8 cellular contexts compared by ENCODE assay signal in the genomic region with DNA sequence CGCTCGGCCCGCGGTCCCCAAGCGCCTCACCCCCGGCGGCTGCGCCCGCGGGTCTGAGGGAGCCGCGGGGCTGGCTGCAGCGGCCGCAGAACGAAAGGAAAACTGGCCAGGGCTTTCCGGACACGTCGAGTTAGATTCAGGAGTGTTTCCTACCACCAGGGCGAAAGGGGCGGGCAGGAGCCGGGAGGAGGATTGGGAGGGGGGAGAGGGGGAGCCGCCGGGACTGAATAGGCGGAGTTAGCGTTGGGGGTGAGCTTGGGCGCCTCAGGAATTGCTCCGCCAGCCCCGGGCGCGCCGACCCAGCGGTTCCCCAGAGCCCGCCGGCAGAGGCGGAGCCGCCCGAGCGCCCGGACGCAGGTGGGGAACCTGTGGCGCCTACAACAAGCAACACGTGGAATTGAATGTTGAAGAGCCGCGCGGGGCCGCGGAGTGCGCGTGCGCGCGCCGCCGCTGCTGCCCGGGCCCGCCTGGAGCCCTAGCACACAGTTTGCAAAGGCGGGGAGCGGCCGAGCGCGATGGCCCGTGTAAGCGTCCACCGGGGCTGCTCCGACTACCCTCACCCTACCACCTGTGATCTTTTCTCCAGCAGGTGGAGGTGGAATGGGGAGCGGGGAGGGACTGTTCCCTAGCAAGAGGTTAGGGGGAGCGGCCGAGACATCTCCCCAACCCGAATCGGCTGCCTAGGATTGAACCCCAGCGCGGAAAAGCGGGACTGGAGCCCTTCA. TPM values are rescaled to one million over a fixed set of nuclear protein-coding genes. Genes with fewer than 3 reads are reported as not detected.
DNase-seq lines count a peak whose midpoint lies in the region; ATAC-seq and TF ChIP-seq lines count a peak whose summit lies in the region.

A gene (minus strand): TSS at position 104 of the 725 bp plus-strand sequence. CDS start 123 bp downstream, outside the sequence.

- H3K36me3 ChIP-seq in neural progenitor cell = no peaks in the 10 kb centered on the region

- peak within 1 kb of the TSS; percentile 92 for H2AFZ ChIP-seq in neural progenitor cell (replicated peaks)

- H3K9me3 Mint-ChIP-seq in activated naive CD8-positive, alpha-beta T cell treated with anti-CD3 and anti-CD28 coated beads, Interleukin-2, amount 10 ng/mL, durations not matched to agents 7 days and 5 days = no peaks in the 10 kb centered on the region
- H3K9me3 Mint-ChIP-seq in neural progenitor cell = no peaks in the 10 kb centered on the region

- peak; percentile 70 for DNase-seq in AG10803 (ENCODE audit: low read depth)
- peak; percentile 38 for DNase-seq in NCI-H2171 (lab: John Stamatoyannopoulos, UW)
- peak; percentile 47 for DNase-seq in activated naive CD8-positive, alpha-beta T cell treated with anti-CD3 and anti-CD28 coated beads, Interleukin-2, amount 10 ng/mL, durations not matched to agents 7 days and 5 days
- DNase-seq in glomerular endothelial cell (ENCODE audit: extremely low read depth, low read depth, low spot score) = peak; percentile 36
- peak; percentile 92 for DNase-seq in neural progenitor cell (ENCODE audit: low spot score)
- no peak for DNase-seq in NOMO-1 treated with dmso at 0.1 percent for 144 hours (lab: John Stamatoyannopoulos, UW; ENCODE audit: unreplicated experiment)

- H3K4me1 ChIP-seq in neural progenitor cell = peaks cover 28% of the 10 kb centered on the region

- peaks cover 23% of the 10 kb centered on the region for H3F3A ChIP-seq in neural progenitor cell (ENCODE audit: low read depth)

- POLR2A ChIA-PET in activated naive CD8-positive, alpha-beta T cell treated with anti-CD3 and anti-CD28 coated beads, Interleukin-2, amount 10 ng/mL, durations not matched to agents 7 days and 5 days (lab: Charles Lee) = no interaction called here

- no peaks in the 10 kb centered on the region for H3K36me3 Mint-ChIP-seq in activated naive CD8-positive, alpha-beta T cell treated with anti-CD3 and anti-CD28 coated beads, Interleukin-2, amount 10 ng/mL, durations not matched to agents 7 days and 5 days
- H3K36me3 Mint-ChIP-seq in neural progenitor cell = no peaks in the 10 kb centered on the region

- no peak within 1 kb of the TSS for H3K27ac Mint-ChIP-seq in activated naive CD8-positive, alpha-beta T cell treated with anti-CD3 and anti-CD28 coated beads, Interleukin-2, amount 10 ng/mL, durations not matched to agents 7 days and 5 days
- H3K27ac Mint-ChIP-seq in neural progenitor cell = no peak within 1 kb of the TSS

- peak within 1 kb of the TSS; percentile 92 for H3K4me2 ChIP-seq in neural progenitor cell

- no peaks in the 10 kb centered on the region for H3K79me2 ChIP-seq in neural progenitor cell (ENCODE audit: low read depth)

- H3K4me1 Mint-ChIP-seq in activated naive CD8-positive, alpha-beta T cell treated with anti-CD3 and anti-CD28 coated beads, Interleukin-2, amount 10 ng/mL, durations not matched to agents 7 days and 5 days = peaks cover 2% of the 10 kb centered on the region
- peaks cover 33% of the 10 kb centered on the region for H3K4me1 Mint-ChIP-seq in neural progenitor cell

- peak; percentile 79 for ATAC-seq in GM18907 (IDR thresholded peaks at IDR 0.05; ENCODE audit: unreplicated experiment)
- ATAC-seq in HG03064 (IDR thresholded peaks at IDR 0.05; ENCODE audit: low read depth, unreplicated experiment) = peak; percentile 75
- ATAC-seq in activated naive CD8-positive, alpha-beta T cell treated with anti-CD3 and anti-CD28 coated beads, Interleukin-2, amount 10 ng/mL, durations not matched to agents 7 days and 5 days (ENCODE audit: low read depth) = peak; percentile 78

- peak within 1 kb of the TSS; percentile 74 for H3K4me3 ChIP-seq in AG10803 (ENCODE audit: low read length)
- peak within 1 kb of the TSS; percentile 71 for H3K4me3 ChIP-seq in neural progenitor cell

- TF ChIP-seq CTCF in AG10803 (conservative IDR thresholded peaks at IDR 0.05; ENCODE audit: low read length) (peak; percentile 29), neural progenitor cell (IDR thresholded peaks at IDR 0.05) (peak; percentile 34)

- peaks cover 40% of the 10 kb centered on the region for H3K27me3 ChIP-seq in neural progenitor cell

- H4K20me1 ChIP-seq in neural progenitor cell (ENCODE audit: low read depth) = peaks cover 6% of the 10 kb centered on the region

- H3K4me3 Mint-ChIP-seq in activated naive CD8-positive, alpha-beta T cell treated with anti-CD3 and anti-CD28 coated beads, Interleukin-2, amount 10 ng/mL, durations not matched to agents 7 days and 5 days = peak within 1 kb of the TSS; percentile 61
- peak within 1 kb of the TSS; percentile 95 for H3K4me3 Mint-ChIP-seq in neural progenitor cell

- peaks cover 39% of the 10 kb centered on the region for H3K27me3 Mint-ChIP-seq in activated naive CD8-positive, alpha-beta T cell treated with anti-CD3 and anti-CD28 coated beads, Interleukin-2, amount 10 ng/mL, durations not matched to agents 7 days and 5 days
- H3K27me3 Mint-ChIP-seq in neural progenitor cell (ENCODE audit: insufficient read depth, low read depth) = peaks cover 8% of the 10 kb centered on the region

- no peaks in the 10 kb centered on the region for H3K9me3 ChIP-seq in neural progenitor cell (ENCODE audit: low read depth)

- H3K9ac ChIP-seq in neural progenitor cell = peak within 1 kb of the TSS; percentile 36

- peak within 1 kb of the TSS; percentile 10 for H3K27ac ChIP-seq in neural progenitor cell

RNA-seq across cellular contexts. Expression of the gene that starts here (rescaled TPM):
- not detected for total RNA-seq in activated naive CD8-positive, alpha-beta T cell treated with anti-CD3 and anti-CD28 coated beads, Interleukin-2, amount 10 ng/mL, durations not matched to agents 7 days and 5 days
- 12.4 and 13.8 TPM in 2 replicates for total RNA-seq in glomerular endothelial cell
- total RNA-seq in neural progenitor cell (ENCODE audit: low replicate concordance) = 13.2 and 19.1 TPM in 2 replicates

Comparison
In these comparisons a context has a peak if more than half of its experiments do, and no peak if none do; other contexts are left out.
1. RNA of the gene that starts here (total RNA-seq): 13.2 to 19.1 TPM in neural progenitor cell and 12.4 to 13.8 TPM in glomerular endothelial cell; not detected in activated naive CD8-positive, alpha-beta T cell treated with anti-CD3 and anti-CD28 coated beads, Interleukin-2, amount 10 ng/mL, durations not matched to agents 7 days and 5 days; every median in the first group is over 10 times any median in the second.
2. Peak in DNase-seq and ATAC-seq in activated naive CD8-positive, alpha-beta T cell treated with anti-CD3 and anti-CD28 coated beads, Interleukin-2, amount 10 ng/mL, durations not matched to agents 7 days and 5 days; RNA of the gene not detected or under 1 TPM.
3. Peak in every context shown above with its lines, with median percentiles within 50 percentile points of each other: ATAC-seq.